ENCODE assay signal across 10 cellular contexts in genomic region chr10:79098596-79099015, GRCh38. TPM values are rescaled to one million over a fixed set of nuclear protein-coding genes. Genes with fewer than 3 reads are reported as not detected.
A peak's percentile ranks its signal among the peaks of the same experiment; 100 is the strongest.
DNase-seq lines count a peak whose midpoint lies in the region; ATAC-seq and TF ChIP-seq lines count a peak whose summit lies in the region.
"Had no signal": no experiment of that assay in that cellular context is flagged by ENCODE, and none has a peak within 500 bp of the region (broad histone marks: within the 10 kb centered on the region; RNA-seq: fewer than 3 reads in every experiment).

No MANE protein-coding gene starts in this region.

- DNase-seq in memory B cell (ENCODE audit: low spot score in 2 of 2) (peak; percentile 45 to 56), esophagus squamous epithelium (lab: John Stamatoyannopoulos, UW) (no peak), CD14-positive monocyte (ENCODE audit: low spot score) (no peak), NCI-H1105 (lab: John Stamatoyannopoulos, UW) (no peak)
- DNase-seq in stimulated activated effector memory CD8-positive, alpha-beta T cell treated with anti-CD3 and anti-CD28 coated beads, Interleukin-12 subunit alpha, Interleukin-12 subunit beta, amount 100 ng/mL, for 72 hours (ENCODE audit: low spot score in 2 of 2) = no peak
- DNase-seq: NCI-H1048, SW 1271 had no signal

- WGBS in esophagus squamous epithelium, 2 donors = 80% methylated on average over 5 to 7 of the region's 10 CpGs

- TF ChIP-seq CTCF in esophagus squamous epithelium (IDR thresholded peaks at IDR 0.05) (no peak), CD14-positive monocyte (IDR thresholded peaks at IDR 0.05) (no peak)

- H3K4me1 Mint-ChIP-seq in memory B cell (peaks cover 29% of the 10 kb centered on the region), CD14-positive monocyte (peaks cover 72% of the 10 kb centered on the region)
- H3K4me1 Mint-ChIP-seq in stimulated activated effector memory CD8-positive, alpha-beta T cell treated with anti-CD3 and anti-CD28 coated beads, Interleukin-12 subunit alpha, Interleukin-12 subunit beta, amount 100 ng/mL, for 72 hours = peaks cover 52% of the 10 kb centered on the region

- H3K9me3 Mint-ChIP-seq in memory B cell = no peaks in the 10 kb centered on the region
- H3K9me3 Mint-ChIP-seq in CD14-positive monocyte = no peaks in the 10 kb centered on the region
- H3K9me3 Mint-ChIP-seq in stimulated activated effector memory CD8-positive, alpha-beta T cell treated with anti-CD3 and anti-CD28 coated beads, Interleukin-12 subunit alpha, Interleukin-12 subunit beta, amount 100 ng/mL, for 72 hours = no peaks in the 10 kb centered on the region

- H3K4me3 Mint-ChIP-seq in memory B cell (no peak overlapping the region), CD14-positive monocyte (no peak overlapping the region)
- H3K4me3 Mint-ChIP-seq in stimulated activated effector memory CD8-positive, alpha-beta T cell treated with anti-CD3 and anti-CD28 coated beads, Interleukin-12 subunit alpha, Interleukin-12 subunit beta, amount 100 ng/mL, for 72 hours = no peak overlapping the region

- no peak overlapping the region for H3K4me3 ChIP-seq in esophagus squamous epithelium

- H3K27me3 Mint-ChIP-seq in memory B cell (peaks cover 19% of the 10 kb centered on the region), CD14-positive monocyte (ENCODE audit: low read depth in 3 of 3) (peaks cover 0 to 5% (median 1%) of the 10 kb centered on the region in 3 donors)

- no peak for TF ChIP-seq POLR2A in esophagus squamous epithelium (IDR thresholded peaks at IDR 0.05)

- H3K36me3 Mint-ChIP-seq in memory B cell (no peaks in the 10 kb centered on the region), CD14-positive monocyte (peaks cover 27% of the 10 kb centered on the region in 2 donors)
- no peaks in the 10 kb centered on the region for H3K36me3 Mint-ChIP-seq in stimulated activated effector memory CD8-positive, alpha-beta T cell treated with anti-CD3 and anti-CD28 coated beads, Interleukin-12 subunit alpha, Interleukin-12 subunit beta, amount 100 ng/mL, for 72 hours

- H3K27ac ChIP-seq in esophagus squamous epithelium = no peak overlapping the region

- no peaks in the 10 kb centered on the region for H3K27me3 ChIP-seq in esophagus squamous epithelium

- peaks cover 71 to 100% (median 89%) of the 10 kb centered on the region in 3 donors for H3K4me1 ChIP-seq in esophagus squamous epithelium

- ATAC-seq in GM18858 (IDR thresholded peaks at IDR 0.05; ENCODE audit: unreplicated experiment) = peak; percentile 83
- peak; percentile 81 for ATAC-seq in GM21717 (IDR thresholded peaks at IDR 0.05; ENCODE audit: unreplicated experiment)
- ATAC-seq in HG03432 (IDR thresholded peaks at IDR 0.05; ENCODE audit: unreplicated experiment) = peak; percentile 77
- ATAC-seq in memory B cell (ENCODE audit: low read depth) = peak; percentile 96
- ATAC-seq in stimulated activated effector memory CD8-positive, alpha-beta T cell treated with anti-CD3 and anti-CD28 coated beads, Interleukin-12 subunit alpha, Interleukin-12 subunit beta, amount 100 ng/mL, for 72 hours = no peak

- H3K36me3 ChIP-seq in esophagus squamous epithelium = peaks cover 0 to 26% (median 0%) of the 10 kb centered on the region in 3 donors

- intact Hi-C loops in esophagus squamous epithelium (cut with DNase I) = no loop called here
- intact Hi-C loops in CD14-positive monocyte (cut with micrococcal nuclease) = no loop called here

- H3K27ac Mint-ChIP-seq in memory B cell (no peak overlapping the region), CD14-positive monocyte (peak overlapping the region in 1 of 7 donors; percentile 63)
- H3K27ac Mint-ChIP-seq in stimulated activated effector memory CD8-positive, alpha-beta T cell treated with anti-CD3 and anti-CD28 coated beads, Interleukin-12 subunit alpha, Interleukin-12 subunit beta, amount 100 ng/mL, for 72 hours = no peak overlapping the region

- no peaks in the 10 kb centered on the region for H3K9me3 ChIP-seq in esophagus squamous epithelium

RNA-seq across cellular contexts. Expression of gene ZMIZ1, which starts 29.8 kb away (rescaled TPM):
- total RNA-seq in esophagus squamous epithelium = 10 to 100 TPM; 28.2 to 79.5 (median 40.4) TPM
- 1 to 10 TPM; 3.3 to 8.9 TPM for polyA plus RNA-seq in CD14-positive monocyte

Comparison
In these comparisons a context has a peak if more than half of its experiments do, and no peak if none do; other contexts are left out.
1. DNase-seq: peak in memory B cell (2 of 2); none in esophagus squamous epithelium (single experiment), CD14-positive monocyte (single experiment), NCI-H1105 (single experiment) and stimulated activated effector memory CD8-positive, alpha-beta T cell treated with anti-CD3 and anti-CD28 coated beads, Interleukin-12 subunit alpha, Interleukin-12 subunit beta, amount 100 ng/mL, for 72 hours (0 of 2).